1 cellular context compared by ENCODE assay signal in the genomic region with DNA sequence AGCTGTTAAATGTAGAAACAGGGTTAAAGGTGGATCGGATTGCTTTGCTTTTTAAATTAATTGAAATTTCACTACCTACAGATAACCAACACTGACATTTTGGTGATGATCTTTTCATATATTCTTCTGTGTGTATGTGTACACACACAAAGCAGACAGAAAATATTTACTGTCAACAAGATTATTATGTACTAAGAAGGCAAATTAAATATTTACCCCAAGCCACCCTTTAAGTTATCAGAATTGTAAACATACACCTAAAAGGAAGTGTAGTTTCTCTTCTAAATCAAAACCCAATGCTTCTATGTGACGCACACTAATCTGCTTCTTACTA.
TF ChIP-seq lines count a peak whose summit lies in the region.

No MANE protein-coding gene starts in this region.

TF ChIP-seq in GM23338, 12 proteins besides CTCF, POLR2A, EP300 and RAD21 (continued from another document):
- TF ChIP-seq REST (IDR thresholded peaks at IDR 0.05; ENCODE audit: unreplicated experiment) (no peak), NANOG (IDR thresholded peaks at IDR 0.05; ENCODE audit: borderline replicate concordance) (no peak), CREB1 (CRISPR knock-in tag; IDR thresholded peaks at IDR 0.05; ENCODE audit: low read depth) (no peak), POLR2AphosphoS5 (IDR thresholded peaks at IDR 0.05; ENCODE audit: low read depth) (no peak), ZNF331 (CRISPR knock-in tag; IDR thresholded peaks at IDR 0.05; ENCODE audit: low read depth) (no peak), ZNF462 (CRISPR knock-in tag; IDR thresholded peaks at IDR 0.05) (no peak), ZNF114 (CRISPR knock-in tag; IDR thresholded peaks at IDR 0.05) (no peak)
- TF ChIP-seq, protein P1, sequence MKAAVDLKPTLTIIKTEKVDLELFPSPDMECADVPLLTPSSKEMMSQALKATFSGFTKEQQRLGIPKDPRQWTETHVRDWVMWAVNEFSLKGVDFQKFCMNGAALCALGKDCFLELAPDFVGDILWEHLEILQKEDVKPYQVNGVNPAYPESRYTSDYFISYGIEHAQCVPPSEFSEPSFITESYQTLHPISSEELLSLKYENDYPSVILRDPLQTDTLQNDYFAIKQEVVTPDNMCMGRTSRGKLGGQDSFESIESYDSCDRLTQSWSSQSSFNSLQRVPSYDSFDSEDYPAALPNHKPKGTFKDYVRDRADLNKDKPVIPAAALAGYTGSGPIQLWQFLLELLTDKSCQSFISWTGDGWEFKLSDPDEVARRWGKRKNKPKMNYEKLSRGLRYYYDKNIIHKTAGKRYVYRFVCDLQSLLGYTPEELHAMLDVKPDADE (IDR thresholded peaks at IDR 0.05) = no peak
